In the genomic region with DNA sequence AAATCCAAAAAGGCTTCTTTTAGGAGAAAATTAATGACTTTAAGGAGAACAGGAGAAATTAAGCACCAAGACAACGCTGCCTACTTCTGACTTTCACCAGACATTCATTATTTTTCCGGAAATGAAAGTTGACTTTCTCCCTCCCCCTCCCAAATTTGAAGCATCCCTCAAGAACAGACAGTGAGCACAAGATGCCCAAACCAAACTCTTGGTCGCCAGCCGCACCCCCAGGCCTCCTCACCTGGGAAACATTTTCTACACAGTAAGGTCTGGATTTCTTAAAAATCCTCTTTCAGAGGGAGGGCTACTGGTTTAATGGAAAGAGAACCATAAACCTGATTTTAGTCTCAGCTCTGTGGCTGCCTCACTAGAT, we compare ENCODE assay signal across 25 cellular contexts. TPM values are rescaled to one million over a fixed set of nuclear protein-coding genes. Genes with fewer than 3 reads are reported as not detected.
"Had no signal": no experiment of that assay in that cellular context is flagged by ENCODE, and none has a peak within 500 bp of the region (broad histone marks: within the 10 kb centered on the region; RNA-seq: fewer than 3 reads in every experiment).

No MANE protein-coding gene starts in this region.

- H3K4me3 Mint-ChIP-seq: dendritic cell treated with granulocyte-macrophage colony-stimulating factor and Interleukin-4, amounts not matched to agents 40 ng/mL and 50 ng/mL, for 4 days; natural killer cell; stimulated activated effector memory CD8-positive, alpha-beta T cell treated with anti-CD3 and anti-CD28 coated beads, Interleukin-12 subunit alpha, Interleukin-12 subunit beta, amount 100 ng/mL, for 72 hours had no signal

- H3K36me3 ChIP-seq: colonic mucosa, lower lobe of right lung, ovary, sigmoid colon, stomach, thyroid gland, uterus had no signal

- H3K9me3 Mint-ChIP-seq: dendritic cell treated with granulocyte-macrophage colony-stimulating factor and Interleukin-4, amounts not matched to agents 40 ng/mL and 50 ng/mL, for 4 days; natural killer cell; stimulated activated effector memory CD8-positive, alpha-beta T cell treated with anti-CD3 and anti-CD28 coated beads, Interleukin-12 subunit alpha, Interleukin-12 subunit beta, amount 100 ng/mL, for 72 hours; type B pancreatic cell had no signal

- H3K27ac Mint-ChIP-seq: dendritic cell treated with granulocyte-macrophage colony-stimulating factor and Interleukin-4, amounts not matched to agents 40 ng/mL and 50 ng/mL, for 4 days; natural killer cell; stimulated activated effector memory CD8-positive, alpha-beta T cell treated with anti-CD3 and anti-CD28 coated beads, Interleukin-12 subunit alpha, Interleukin-12 subunit beta, amount 100 ng/mL, for 72 hours; type B pancreatic cell had no signal

- ATAC-seq: left ventricle myocardium superior; lower lobe of right lung; natural killer cell; psoas muscle; right cardiac atrium; stimulated activated effector memory CD8-positive, alpha-beta T cell treated with anti-CD3 and anti-CD28 coated beads, Interleukin-12 subunit alpha, Interleukin-12 subunit beta, amount 100 ng/mL, for 72 hours had no signal

- H3K9me3 ChIP-seq: colonic mucosa, thyroid gland had no signal

- H3K36me3 Mint-ChIP-seq: natural killer cell; stimulated activated effector memory CD8-positive, alpha-beta T cell treated with anti-CD3 and anti-CD28 coated beads, Interleukin-12 subunit alpha, Interleukin-12 subunit beta, amount 100 ng/mL, for 72 hours; type B pancreatic cell had no signal

- DNase-seq: colonic mucosa; effector memory CD4-positive, alpha-beta T cell; erythroblast; head of caudate nucleus; left ventricle myocardium superior; lower lobe of right lung; natural killer cell; occipital lobe; ovary; posterior cingulate gyrus; psoas muscle; right cardiac atrium; sigmoid colon; stimulated activated CD4-positive, alpha-beta T cell treated with anti-CD3 and anti-CD28 coated beads, Interleukin-2, amount 100 ng/mL, for 24 hours; stimulated activated CD4-positive, alpha-beta T cell treated with anti-CD3 and anti-CD28 coated beads, Interleukin-4, amount 100 ng/mL, for 24 hours; stimulated activated naive CD4-positive, alpha-beta T cell treated with Interleukin-2 at 50 U/mL for 16 hours; stomach; uterus had no signal

- H3K4me1 ChIP-seq: colonic mucosa, lower lobe of right lung, uterus had no signal

- H3K27me3 ChIP-seq: ovary, thyroid gland had no signal

- H3K4me3 ChIP-seq: colonic mucosa, lower lobe of right lung, ovary, psoas muscle, sigmoid colon, stomach, thyroid gland, uterus had no signal

- H3K27ac ChIP-seq: colonic mucosa, lower lobe of right lung, ovary, psoas muscle, sigmoid colon, stomach, thyroid gland, uterus had no signal

RNA-seq across cellular contexts. Expression of a gene that starts 2.7 kb away (rescaled TPM):
- total RNA-seq: endothelial cell of umbilical vein, fibroblast of villous mesenchyme, natural killer cell had no signal
- polyA plus RNA-seq: endothelial cell of umbilical vein, keratinocyte had no signal
